Comparison of ENCODE assay signal across 15 cellular contexts in the genomic region with DNA sequence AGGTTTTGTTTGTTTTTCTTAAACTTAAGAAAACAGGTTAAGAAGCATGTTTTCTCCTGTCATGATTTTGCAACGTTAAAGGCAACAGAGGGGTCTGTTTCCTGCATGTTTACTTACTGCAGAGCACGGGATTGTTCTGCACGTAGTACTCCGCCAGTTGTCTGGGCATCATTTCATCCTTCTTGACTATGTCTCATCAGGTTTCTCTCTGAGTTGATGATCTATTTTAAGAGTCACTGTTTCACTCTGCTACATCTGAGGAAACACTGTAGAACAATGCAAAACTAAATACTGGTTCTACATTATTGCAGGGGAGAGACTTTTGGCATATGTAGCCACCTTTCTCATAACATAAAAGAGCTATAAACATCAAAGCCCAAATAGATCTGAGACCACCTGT.
DNase-seq lines count a peak whose midpoint lies in the region; ATAC-seq and TF ChIP-seq lines count a peak whose summit lies in the region.
"Had no signal": no experiment of that assay in that cellular context is flagged by ENCODE, and none has a peak within 500 bp of the region (broad histone marks: within the 10 kb centered on the region; RNA-seq: fewer than 3 reads in every experiment).

No MANE protein-coding gene starts in this region.

- ATAC-seq in GM19328 (IDR thresholded peaks at IDR 0.05; ENCODE audit: unreplicated experiment) (peak; percentile 51), HG02981 (IDR thresholded peaks at IDR 0.05; ENCODE audit: unreplicated experiment) (peak; percentile 59)
- ATAC-seq: heart right ventricle, left lung had no signal

- peak overlapping the region; percentile 53; the same call in 1 of the 2 replicates for H2AFZ ChIP-seq in OCI-LY7 (ENCODE audit: low read length)
- H2AFZ ChIP-seq: neural progenitor cell had no signal

- peak overlapping the region; percentile 39 for H3K4me2 ChIP-seq in OCI-LY7 (ENCODE audit: low read length)
- H3K4me2 ChIP-seq: neural progenitor cell had no signal

- no peaks in the 10 kb centered on the region for H3K79me2 ChIP-seq in OCI-LY7 (ENCODE audit: insufficient read depth, low read depth, low read length)

- no peaks in the 10 kb centered on the region for H4K20me1 ChIP-seq in OCI-LY7 (ENCODE audit: insufficient read depth, low read length)

- CTCF ChIA-PET in OCI-LY7 (lab: Charles Lee; ENCODE audit: unreplicated experiment): no interaction called here

- BruUV-seq in OCI-LY7 (replicated peaks; lab: Mats Ljungman, UMichigan): no TSS peak

- POLR2A ChIA-PET in OCI-LY7 (lab: Charles Lee): no interaction called here

- peak; percentile 25 for DNase-seq in GM13977 (ENCODE audit: low spot score)
- peak; percentile 7 for DNase-seq in OCI-LY7 (ENCODE audit: low spot score)
- no peak for DNase-seq in NCI-H1105 (lab: John Stamatoyannopoulos, UW)
- DNase-seq in NCI-H146 treated with DMSO at 0.1 percent for 48 hours (lab: John Stamatoyannopoulos, UW; ENCODE audit: unreplicated experiment): no peak
- no peak for DNase-seq in stimulated activated CD4-positive, alpha-beta T cell treated with anti-CD3 and anti-CD28 coated beads, Interleukin-4, amount 100 ng/mL, for 24 hours
- DNase-seq in pons (ENCODE audit: low spot score): no peak
- DNase-seq: CD4-positive, CD25-positive, alpha-beta regulatory T cell; heart right ventricle; left lung; MM.1S; NCI-H446; RPMI8226 had no signal

- TF ChIP-seq CTCF in GM13977 (IDR thresholded peaks at IDR 0.05; ENCODE audit: extremely low read depth, insufficient read depth, missing control alignments) (no peak), OCI-LY7 (conservative IDR thresholded peaks at IDR 0.05; ENCODE audit: low read length) (no peak)

- intact Hi-C loops in OCI-LY7 (cut with micrococcal nuclease; ENCODE audit: unreplicated experiment): no loop called here

- H3K9me3 ChIP-seq in OCI-LY7 (ENCODE audit: low read length): no peaks in the 10 kb centered on the region
- H3K9me3 ChIP-seq: heart right ventricle, left lung had no signal

- H3K4me3 ChIP-seq in OCI-LY7 (ENCODE audit: low read depth, low read length, poor library complexity, severe bottlenecking): no peak overlapping the region
- H3K4me3 ChIP-seq: heart right ventricle, left lung, neural progenitor cell had no signal

- H3K36me3 ChIP-seq in OCI-LY7 (ENCODE audit: insufficient read depth, low read length): no peaks in the 10 kb centered on the region
- H3K36me3 ChIP-seq: heart right ventricle, left lung, neural progenitor cell had no signal

- in situ Hi-C loops in GM13977 (cut with MboI; ENCODE audit: low pct_unique_long_range_greater_than_20kb, low sequenced_read_pairs, unreplicated experiment): no loop called here

- H3K27ac ChIP-seq in OCI-LY7 (ENCODE audit: low read depth, low read length, poor library complexity, severe bottlenecking): no peak overlapping the region
- H3K27ac ChIP-seq: heart right ventricle, left lung, neural progenitor cell had no signal

- no peaks in the 10 kb centered on the region for H3K9me2 ChIP-seq in OCI-LY7 (ENCODE audit: insufficient read depth, low read length)

- H3K4me1 ChIP-seq in OCI-LY7 (ENCODE audit: insufficient read depth, low read length, poor library complexity, severe bottlenecking): peaks cover 16% of the 10 kb centered on the region
- H3K4me1 ChIP-seq: left lung had no signal

Comparison
In these comparisons a context has a peak if more than half of its experiments do, and no peak if none do; other contexts are left out.
1. DNase-seq: peak in GM13977 (single experiment) and OCI-LY7 (single experiment); none in NCI-H1105 (single experiment), NCI-H146 treated with DMSO at 0.1 percent for 48 hours (single experiment), stimulated activated CD4-positive, alpha-beta T cell treated with anti-CD3 and anti-CD28 coated beads, Interleukin-4, amount 100 ng/mL, for 24 hours (single experiment) and pons (single experiment).